Comparison of ENCODE assay signal across 8 cellular contexts in genomic region chr1:15834406-15835204, GRCh38. TPM values are rescaled to one million over a fixed set of nuclear protein-coding genes. Genes with fewer than 3 reads are reported as not detected.
DNase-seq lines count a peak whose midpoint lies in the region; ATAC-seq and TF ChIP-seq lines count a peak whose summit lies in the region.

No MANE protein-coding gene starts in this region.

- DNase-seq in GDM1 (lab: John Stamatoyannopoulos, UW) (peak; percentile 89), HEK293T (ENCODE audit: extremely low spot score) (peak; percentile 66), NAMALWA (ENCODE audit: low spot score) (peak; percentile 96), SJSA1 (ENCODE audit: low read depth in 1 of 2, low spot score in 2 of 2) (peak; percentile 93 to 96), nucleus accumbens (lab: John Stamatoyannopoulos, UW) (peak in 55 of 56 donors; percentile 46 to 93 (median 84)), suprapubic skin (ENCODE audit: low spot score in 2 of 2) (peak; percentile 89 to 92)
- DNase-seq in activated naive CD4-positive, alpha-beta T cell treated with anti-CD3 and anti-CD28 coated beads for 36 hours: peak; percentile 91

- no peaks in the 10 kb centered on the region for H3K9me3 Mint-ChIP-seq in activated naive CD4-positive, alpha-beta T cell treated with anti-CD3 and anti-CD28 coated beads for 36 hours

- H3K4me3 Mint-ChIP-seq in activated naive CD4-positive, alpha-beta T cell treated with anti-CD3 and anti-CD28 coated beads for 36 hours: peak overlapping the region; percentile 86

- no peaks in the 10 kb centered on the region for H3K36me3 Mint-ChIP-seq in activated naive CD4-positive, alpha-beta T cell treated with anti-CD3 and anti-CD28 coated beads for 36 hours (ENCODE audit: low read depth)

- H3K36me3 ChIP-seq in SJSA1 (no peaks in the 10 kb centered on the region), gastroesophageal sphincter (no peaks in the 10 kb centered on the region), suprapubic skin (no peaks in the 10 kb centered on the region)

- 0% methylated on average over 5 of the region's 77 CpGs for WGBS in gastroesophageal sphincter (ENCODE audit: low coverage in 1 of 2), 2 donors
- WGBS in suprapubic skin: under 1% methylated on average over 14 of the region's 77 CpGs

- H3K4me1 ChIP-seq in SJSA1 (replicated peaks) (peaks cover 36% of the 10 kb centered on the region), gastroesophageal sphincter (peaks cover 0 to 45% (median 4%) of the 10 kb centered on the region in 3 donors), suprapubic skin (peaks cover 47% of the 10 kb centered on the region)

- intact Hi-C loops in activated naive CD4-positive, alpha-beta T cell treated with anti-CD3 and anti-CD28 coated beads for 36 hours (cut with micrococcal nuclease): loop anchor here (1.0 to 10.0 kb wide), 12 partner anchors 13 to 1070 kb away; partner anchors contain the start of genes CPLANE2, DDI2, FHAD1 and SPEN

- no peaks in the 10 kb centered on the region for H3K9me3 ChIP-seq in SJSA1 (replicated peaks)
- no peaks in the 10 kb centered on the region for H3K9me3 ChIP-seq in gastroesophageal sphincter
- no peaks in the 10 kb centered on the region for H3K9me3 ChIP-seq in suprapubic skin

- POLR2A ChIA-PET in HEK293T (lab: Yijun Ruan, JAX): interaction anchor here (0.6 to 3.9 kb wide), 22 partner anchors 9 to 231 kb away, joined by 3 to 187 read pairs (median 5); partner anchors contain the start of genes SPEN and ZBTB17

- CTCF ChIA-PET in HEK293T (lab: Yijun Ruan, JAX): interaction anchor here (0.6 to 1.1 kb wide), 6 partner anchors 11 to 251 kb away, joined by 3 to 6 read pairs (median 4); no protein-coding TSS in a partner anchor
- CTCF ChIA-PET in activated naive CD4-positive, alpha-beta T cell treated with anti-CD3 and anti-CD28 coated beads for 36 hours (lab: Charles Lee): interaction anchor here (0.6 to 2.7 kb wide), 8 partner anchors 11 to 142 kb away, joined by 3 to 18 read pairs (median 4); partner anchors contain the start of genes SPEN and ZBTB17

- peak; percentile 75 for ATAC-seq in gastroesophageal sphincter

- H3K4me3 ChIP-seq in SJSA1: peak overlapping the region; percentile 62
- H3K4me3 ChIP-seq in gastroesophageal sphincter: peak overlapping the region; percentile 63 to 90
- H3K4me3 ChIP-seq in suprapubic skin: peak overlapping the region; percentile 57

- TF ChIP-seq EP300 in gastroesophageal sphincter (IDR thresholded peaks at IDR 0.05): no peak
- TF ChIP-seq EP300 in suprapubic skin (IDR thresholded peaks at IDR 0.05): no peak

- H3K27me3 Mint-ChIP-seq in activated naive CD4-positive, alpha-beta T cell treated with anti-CD3 and anti-CD28 coated beads for 36 hours (ENCODE audit: low read depth): no peaks in the 10 kb centered on the region

- H3K4me1 Mint-ChIP-seq in activated naive CD4-positive, alpha-beta T cell treated with anti-CD3 and anti-CD28 coated beads for 36 hours (ENCODE audit: low read depth): peaks cover 34% of the 10 kb centered on the region

- peak overlapping the region; percentile 90 for H3K27ac ChIP-seq in SJSA1
- H3K27ac ChIP-seq in gastroesophageal sphincter: peak overlapping the region; percentile 95 to 100 (median 100)
- peak overlapping the region; percentile 93 for H3K27ac ChIP-seq in suprapubic skin

- peak overlapping the region; percentile 95 for H3K27ac Mint-ChIP-seq in activated naive CD4-positive, alpha-beta T cell treated with anti-CD3 and anti-CD28 coated beads for 36 hours

- H3K27me3 ChIP-seq in SJSA1 (replicated peaks) (no peaks in the 10 kb centered on the region), gastroesophageal sphincter (no peaks in the 10 kb centered on the region), suprapubic skin (no peaks in the 10 kb centered on the region)

- peak in 2 of 4 experiments; percentile 7 to 15 for TF ChIP-seq CTCF in gastroesophageal sphincter (IDR thresholded peaks at IDR 0.05)
- no peak for TF ChIP-seq CTCF in suprapubic skin (IDR thresholded peaks at IDR 0.05)

- TF ChIP-seq POLR2A in gastroesophageal sphincter (IDR thresholded peaks at IDR 0.05): peak; percentile 64 to 80
- peak in 1 of 2 donors; percentile 77 for TF ChIP-seq POLR2A in suprapubic skin (IDR thresholded peaks at IDR 0.05)

TF ChIP-seq in HEK293T, 16 proteins besides CTCF, POLR2A, EP300 and RAD21:
- TF ChIP-seq NFRKB (IDR thresholded peaks at IDR 0.05): no peak
- TF ChIP-seq L3MBTL2 (conservative IDR thresholded peaks at IDR 0.05): peak; percentile 91
- TF ChIP-seq CTBP1 (IDR thresholded peaks at IDR 0.05; ENCODE audit: borderline replicate concordance): peak; percentile 96
- no peak for TF ChIP-seq ELF4 (IDR thresholded peaks at IDR 0.05)
- TF ChIP-seq FOXK2 (IDR thresholded peaks at IDR 0.05): no peak
- TF ChIP-seq ZNF384 (IDR thresholded peaks at IDR 0.05): peak; percentile 99
- peak; percentile 86; the same call in 1 of the 2 replicates for TF ChIP-seq LEF1 (IDR thresholded peaks at IDR 0.05; ENCODE audit: borderline replicate concordance)
- 0 out of 2 replicates have a peak, but pooled peaks have one; percentile 17 for TF ChIP-seq TARDBP (IDR thresholded peaks at IDR 0.05)
- peak; percentile 90; the same call in 1 of the 2 replicates for TF ChIP-seq PKNOX1 (IDR thresholded peaks at IDR 0.05)
- peak; percentile 95 for TF ChIP-seq ARNT (IDR thresholded peaks at IDR 0.05)

RNA-seq across cellular contexts. Expression of gene SPEN, which starts 12.9 kb away (rescaled TPM):
- 5.0 and 17.5 TPM in 2 replicates for total RNA-seq in SJSA1 (2014; rRNA removed; shearing (Covaris generic))
- total RNA-seq in activated naive CD4-positive, alpha-beta T cell treated with anti-CD3 and anti-CD28 coated beads for 36 hours: 10 to 100 TPM; 30.7 to 33.7 TPM
- 10 to 100 TPM; 40.3 to 79.4 (median 50.7) TPM for total RNA-seq in gastroesophageal sphincter
- total RNA-seq in suprapubic skin: 10 to 100 TPM; 55.0 to 79.7 (median 63.8) TPM

RNA-seq across cellular contexts. Expression of gene UQCRHL, which starts 27.2 kb away (rescaled TPM):
- total RNA-seq in SJSA1 (2014; rRNA removed; shearing (Covaris generic)): 2.1 and 4.6 TPM in 2 replicates
- 1 to 10 TPM; 1.7 to 1.9 TPM for total RNA-seq in activated naive CD4-positive, alpha-beta T cell treated with anti-CD3 and anti-CD28 coated beads for 36 hours
- total RNA-seq in gastroesophageal sphincter (1 to 10 TPM in 2 of 4 donors, under 1 TPM in 2; 0.40 to 1.4 (median 0.85) TPM), suprapubic skin (1 to 10 TPM in 2 of 4 donors, under 1 TPM in 2; 0.68 to 3.2 (median 1.3) TPM)

Comparison
In these comparisons a context has a peak if more than half of its experiments do, and no peak if none do; other contexts are left out.
1. Peak in every context shown above with its lines: DNase-seq, ATAC-seq, H3K4me3 ChIP-seq and H3K27ac ChIP-seq.